In the genomic region with DNA sequence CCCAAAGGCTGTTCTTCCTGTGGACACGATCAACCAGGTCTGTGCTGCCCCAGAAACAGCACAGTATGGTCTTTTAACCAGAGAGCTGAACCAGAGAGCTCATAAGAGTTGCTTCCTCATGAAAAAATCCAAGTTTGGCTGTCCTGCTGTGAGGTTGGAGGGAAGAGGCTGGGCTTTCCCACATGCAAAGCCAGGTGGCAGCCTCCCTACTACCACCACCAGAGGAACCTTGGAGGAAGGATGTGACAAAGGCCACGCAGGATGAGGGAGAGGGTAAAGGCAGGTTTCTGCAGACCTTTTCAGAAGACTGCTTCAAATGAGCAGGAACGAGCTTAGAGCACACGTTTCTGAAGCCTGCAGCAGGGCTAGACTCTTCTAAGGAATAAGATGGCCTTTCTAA, we compare ENCODE assay signal across 30 cellular contexts. TPM values are rescaled to one million over a fixed set of nuclear protein-coding genes. Genes with fewer than 3 reads are reported as not detected.
"Had no signal": no experiment of that assay in that cellular context is flagged by ENCODE, and none has a peak within 500 bp of the region (broad histone marks: within the 10 kb centered on the region; RNA-seq: fewer than 3 reads in every experiment).

No MANE protein-coding gene starts in this region.

- H3K4me3 ChIP-seq: gastrocnemius medialis, left ventricle myocardium inferior, lower lobe of right lung, mucosa of descending colon, neural progenitor cell, prostate gland, right atrium auricular region, smooth muscle cell, suprapubic skin, transverse colon, vagina had no signal

- H3K4me3 Mint-ChIP-seq: mesothelial cell of epicardium; naive B cell; nephron; neural progenitor cell; stimulated activated naive CD8-positive, alpha-beta T cell treated with anti-CD3 and anti-CD28 coated beads, Interleukin-15, amount 100 ng/mL, for 72 hours had no signal

- H3K27ac Mint-ChIP-seq: mesothelial cell of epicardium; naive B cell; nephron; neural progenitor cell; stimulated activated naive CD8-positive, alpha-beta T cell treated with anti-CD3 and anti-CD28 coated beads, Interleukin-15, amount 100 ng/mL, for 72 hours had no signal

- H3K36me3 ChIP-seq: gastrocnemius medialis, left ventricle myocardium inferior, lower lobe of right lung, neural progenitor cell, prostate gland, right atrium auricular region, suprapubic skin, transverse colon, vagina had no signal

- H3K9me3 Mint-ChIP-seq: mesothelial cell of epicardium; nephron; neural progenitor cell; stimulated activated naive CD8-positive, alpha-beta T cell treated with anti-CD3 and anti-CD28 coated beads, Interleukin-15, amount 100 ng/mL, for 72 hours had no signal

- ATAC-seq: esophagus mucosa; gastrocnemius medialis; left cardiac atrium; lower lobe of right lung; mucosa of descending colon; sciatic nerve; stimulated activated naive CD8-positive, alpha-beta T cell treated with anti-CD3 and anti-CD28 coated beads, Interleukin-15, amount 100 ng/mL, for 72 hours had no signal

- H3K9ac ChIP-seq: neural progenitor cell had no signal

- DNase-seq: cortex of kidney; effector CD4-positive, alpha-beta T cell; foreskin fibroblast; gastrocnemius medialis; head of caudate nucleus; left cardiac atrium; left ventricle myocardium inferior; lower lobe of right lung; mucosa of descending colon; naive B cell; nucleus accumbens; stimulated activated CD4-positive, alpha-beta T cell treated with anti-CD3 and anti-CD28 coated beads, Interleukin-12 subunit alpha, Interleukin-12 subunit beta, amount 100 ng/mL, for 4 hours; stimulated activated CD4-positive, alpha-beta T cell treated with anti-CD3 and anti-CD28 coated beads, Interleukin-1b, Interleukin-23, amount 100 ng/mL, for 48 hours; stimulated activated CD4-positive, alpha-beta T cell treated with anti-CD3 and anti-CD28 coated beads, Interleukin-4, amount 100 ng/mL, for 1 hour; stimulated activated CD8-positive, alpha-beta memory T cell treated with anti-CD3 and anti-CD28 coated beads, Interleukin-4, amount 100 ng/mL, for 48 hours; stimulated activated naive CD4-positive, alpha-beta T cell; stimulated activated naive CD8-positive, alpha-beta T cell treated with anti-CD3 and anti-CD28 coated beads, Interleukin-15, amount 100 ng/mL, for 72 hours; transverse colon had no signal

- H3K27ac ChIP-seq: epithelial cell of prostate, gastrocnemius medialis, left ventricle myocardium inferior, lower lobe of right lung, neural progenitor cell, prostate gland, right atrium auricular region, suprapubic skin, transverse colon, vagina had no signal

- H3K9me3 ChIP-seq: gastrocnemius medialis, left ventricle myocardium inferior, lower lobe of right lung, mucosa of descending colon, prostate gland, right atrium auricular region, suprapubic skin, transverse colon, vagina had no signal

- H3K4me1 ChIP-seq: gastrocnemius medialis, left ventricle myocardium inferior, lower lobe of right lung, neural progenitor cell, prostate gland, suprapubic skin, transverse colon, vagina had no signal

- H3K4me2 ChIP-seq: neural progenitor cell, smooth muscle cell had no signal

- H3K36me3 Mint-ChIP-seq: mesothelial cell of epicardium, naive B cell, neural progenitor cell had no signal

- H3K4me1 Mint-ChIP-seq: mesothelial cell of epicardium; naive B cell; nephron; neural progenitor cell; stimulated activated naive CD8-positive, alpha-beta T cell treated with anti-CD3 and anti-CD28 coated beads, Interleukin-15, amount 100 ng/mL, for 72 hours had no signal

- H3K27me3 ChIP-seq: gastrocnemius medialis, neural progenitor cell, right atrium auricular region, suprapubic skin, transverse colon, vagina had no signal

- H2AFZ ChIP-seq: neural progenitor cell had no signal

RNA-seq across cellular contexts. Expression of a gene that starts 27.1 kb away (rescaled TPM):
- total RNA-seq: glomerular endothelial cell had no signal
- polyA plus RNA-seq: smooth muscle cell had no signal
